8 cellular contexts compared by ENCODE assay signal in the genomic region with DNA sequence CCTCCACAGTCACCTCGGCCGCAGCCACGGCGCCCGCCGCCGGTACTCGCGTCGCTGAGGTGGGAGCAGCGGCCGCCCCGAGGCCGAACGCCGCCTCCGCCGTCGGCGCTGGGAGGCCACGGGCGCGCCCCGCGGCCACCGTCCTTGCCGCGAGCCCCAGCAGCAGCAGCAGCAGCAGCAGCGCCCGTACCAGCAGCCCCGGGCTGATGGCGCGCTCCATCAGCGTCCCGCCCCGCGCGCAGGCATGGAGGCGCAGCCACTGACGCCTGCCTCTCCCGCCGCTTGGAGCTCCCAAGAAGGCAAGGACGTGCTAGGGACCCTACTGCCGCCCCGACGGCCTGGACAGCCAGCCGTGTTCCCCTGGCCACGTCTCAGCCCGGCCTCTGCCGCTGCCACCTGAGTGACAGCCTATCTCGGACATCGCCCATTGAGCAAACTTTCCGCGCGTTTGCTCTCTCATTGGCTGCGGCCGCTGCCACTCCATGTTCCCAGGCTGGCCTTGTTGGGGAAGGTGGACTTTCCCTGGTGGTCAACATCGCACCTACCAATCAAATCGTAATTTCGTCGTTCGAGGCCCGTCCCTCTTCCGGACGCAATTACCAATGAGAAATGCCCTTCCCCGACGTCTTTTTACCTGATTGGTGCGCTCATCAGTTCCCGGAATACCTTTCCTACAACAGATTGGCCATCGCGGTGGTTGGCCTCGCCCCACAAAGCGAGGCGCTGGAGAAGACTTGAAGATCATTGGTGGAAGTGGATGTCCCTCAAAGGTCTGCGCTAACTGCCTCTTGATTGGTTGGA. TPM values are rescaled to one million over a fixed set of nuclear protein-coding genes. Genes with fewer than 3 reads are reported as not detected.
A peak's percentile ranks its signal among the peaks of the same experiment; 100 is the strongest.
DNase-seq lines count a peak whose midpoint lies in the region; ATAC-seq and TF ChIP-seq lines count a peak whose summit lies in the region.

Gene EIF2AK3, minus strand, starts transcription at position 410 of the 801 bp plus-strand sequence. Its CDS starts 190 bp downstream, at position 220.

- peak within 1 kb of the TSS; percentile 99 for H3K4me2 ChIP-seq in smooth muscle cell

- H4K20me1 ChIP-seq in smooth muscle cell (ENCODE audit: low read depth), result peaks cover 46% of the 10 kb centered on the region

- H3K36me3 Mint-ChIP-seq in WTC11, result no peaks in the 10 kb centered on the region

- peaks cover 47% of the 10 kb centered on the region for H3K79me2 ChIP-seq in smooth muscle cell (ENCODE audit: low read depth)

- H3K27me3 ChIP-seq in AG04450 (ENCODE audit: control insufficient read depth, insufficient read depth, low read length) (no peaks in the 10 kb centered on the region), smooth muscle cell (ENCODE audit: low read depth) (no peaks in the 10 kb centered on the region)

- CTCF ChIA-PET in AG04450 (lab: Charles Lee), result interaction anchor here (1.0 to 2.2 kb wide), 2 partner anchors 42 to 45 kb away, joined by 3 to 7 read pairs; no protein-coding TSS in a partner anchor
- CTCF ChIA-PET in WTC11 (lab: Charles Lee), result interaction anchor here (0.7 to 2.4 kb wide), 3 partner anchors 42 to 567 kb away, joined by 3 to 5 read pairs (median 4); no protein-coding TSS in a partner anchor

- H3K27ac ChIP-seq in AG04450 (ENCODE audit: low read depth, low read length), result peak within 1 kb of the TSS; percentile 100
- H3K27ac ChIP-seq in smooth muscle cell (ENCODE audit: low read depth), result peak within 1 kb of the TSS; percentile 98

- peak within 1 kb of the TSS; percentile 94 for H3K4me3 Mint-ChIP-seq in WTC11

- H3K9me3 ChIP-seq in AG04450 (ENCODE audit: control insufficient read depth, insufficient read depth, low read length), result no peaks in the 10 kb centered on the region; the same call in 1 of the 2 replicates
- H3K9me3 ChIP-seq in smooth muscle cell (replicated peaks; ENCODE audit: low read depth), result no peaks in the 10 kb centered on the region

- H3K9me3 Mint-ChIP-seq in WTC11, result no peaks in the 10 kb centered on the region

- POLR2A ChIA-PET in AG04450 (lab: Yijun Ruan, JAX), result interaction anchor here (0.6 to 1.7 kb wide), 6 partner anchors 20 to 457 kb away, joined by 3 to 5 read pairs (median 4); partner anchors contain the start of gene THNSL2
- POLR2A ChIA-PET in WTC11 (lab: Charles Lee), result interaction anchor here (1.0 to 1.6 kb wide), 3 partner anchors 32 to 124 kb away, joined by 3 to 5 read pairs (median 3); no protein-coding TSS in a partner anchor

- no peaks in the 10 kb centered on the region for H3K36me3 ChIP-seq in smooth muscle cell (ENCODE audit: low read depth)

- WGBS in smooth muscle cell (ENCODE audit: low lambda C conversion rate), result under 1% methylated on average over 73 of the region's 75 CpGs

- no peaks in the 10 kb centered on the region for H3K27me3 Mint-ChIP-seq in WTC11 (ENCODE audit: low read depth)

- TF ChIP-seq CTCF in AG04450 (IDR thresholded peaks at IDR 0.05; ENCODE audit: low read depth, low read length) (no peak), WTC11 (IDR thresholded peaks at IDR 0.05) (no peak), cardiac fibroblast (IDR thresholded peaks at IDR 0.05; ENCODE audit: low read depth, low read length) (no peak), smooth muscle cell (IDR thresholded peaks at IDR 0.05; ENCODE audit: borderline replicate concordance, insufficient read depth, poor library complexity, severe bottlenecking) (no peak)

- peak within 1 kb of the TSS; percentile 95 for H3K9ac ChIP-seq in smooth muscle cell (ENCODE audit: low read depth)

- peaks cover 9% of the 10 kb centered on the region for H3F3A ChIP-seq in smooth muscle cell (ENCODE audit: low read depth)

- no peak within 1 kb of the TSS for H2AFZ ChIP-seq in smooth muscle cell (ENCODE audit: low read depth)

- DNase-seq in AG04450 (ENCODE audit: low read depth, low spot score), result peak; percentile 100
- DNase-seq in NCI-H226, result peak; percentile 100
- peak; percentile 98 for DNase-seq in WTC11 (ENCODE audit: low spot score)
- peak; percentile 100 for DNase-seq in cardiac fibroblast (ENCODE audit: low read depth in 2 of 2)
- DNase-seq in iPS-NIHi7 (ENCODE audit: extremely low spot score), result peak; percentile 94
- DNase-seq in smooth muscle cell (lab: John Stamatoyannopoulos, UW; ENCODE audit: unreplicated experiment), result peak; percentile 92

- peaks cover 46% of the 10 kb centered on the region for H3K4me1 Mint-ChIP-seq in WTC11

- peak; percentile 89 for ATAC-seq in GM18909 (IDR thresholded peaks at IDR 0.05; ENCODE audit: poor library complexity, unreplicated experiment)
- peak; percentile 87 for ATAC-seq in HG03175 (IDR thresholded peaks at IDR 0.05; ENCODE audit: unreplicated experiment)
- peak; percentile 88 for ATAC-seq in WTC11

- peak within 1 kb of the TSS; percentile 97 for H3K27ac Mint-ChIP-seq in WTC11

- H3K4me3 ChIP-seq in AG04450 (ENCODE audit: low read depth, low read length) (peak within 1 kb of the TSS; percentile 99), cardiac fibroblast (replicated peaks in 1 of 2; ENCODE audit: low read depth in 2 of 2, low read length in 2 of 2) (peak within 1 kb of the TSS; percentile 92 to 95), smooth muscle cell (peak within 1 kb of the TSS; percentile 76)

- peaks cover 27% of the 10 kb centered on the region for H3K4me1 ChIP-seq in smooth muscle cell (ENCODE audit: low read depth)

TF ChIP-seq in WTC11, 78 proteins besides CTCF, POLR2A, EP300 and RAD21 (continues in another document):
- TF ChIP-seq MAX (CRISPR knock-in tag; IDR thresholded peaks at IDR 0.05), result peak; percentile 26; the same call in 1 of the 2 replicates
- no peak; the same call in 1 of the 2 replicates for TF ChIP-seq ZNF219 (CRISPR knock-in tag; IDR thresholded peaks at IDR 0.05; ENCODE audit: borderline replicate concordance)
- TF ChIP-seq ZNF671 (CRISPR knock-in tag; IDR thresholded peaks at IDR 0.05), result no peak
- no peak for TF ChIP-seq MLX (CRISPR knock-in tag; IDR thresholded peaks at IDR 0.05)
- no peak for TF ChIP-seq ZNF232 (CRISPR knock-in tag; IDR thresholded peaks at IDR 0.05)
- peak; percentile 96 for TF ChIP-seq NFYB (CRISPR knock-in tag; conservative IDR thresholded peaks at IDR 0.05; ENCODE audit: low read depth)
- no peak for TF ChIP-seq SOX15 (CRISPR knock-in tag; IDR thresholded peaks at IDR 0.05)
- TF ChIP-seq ZNF263 (CRISPR knock-in tag; IDR thresholded peaks at IDR 0.05; ENCODE audit: low read depth), result no peak
- no peak for TF ChIP-seq MXD4 (CRISPR knock-in tag; IDR thresholded peaks at IDR 0.05; ENCODE audit: borderline replicate concordance)
- TF ChIP-seq SP1 (CRISPR knock-in tag; conservative IDR thresholded peaks at IDR 0.05), result peak; percentile 82; the same call in 1 of the 2 replicates
- TF ChIP-seq, protein P1, sequence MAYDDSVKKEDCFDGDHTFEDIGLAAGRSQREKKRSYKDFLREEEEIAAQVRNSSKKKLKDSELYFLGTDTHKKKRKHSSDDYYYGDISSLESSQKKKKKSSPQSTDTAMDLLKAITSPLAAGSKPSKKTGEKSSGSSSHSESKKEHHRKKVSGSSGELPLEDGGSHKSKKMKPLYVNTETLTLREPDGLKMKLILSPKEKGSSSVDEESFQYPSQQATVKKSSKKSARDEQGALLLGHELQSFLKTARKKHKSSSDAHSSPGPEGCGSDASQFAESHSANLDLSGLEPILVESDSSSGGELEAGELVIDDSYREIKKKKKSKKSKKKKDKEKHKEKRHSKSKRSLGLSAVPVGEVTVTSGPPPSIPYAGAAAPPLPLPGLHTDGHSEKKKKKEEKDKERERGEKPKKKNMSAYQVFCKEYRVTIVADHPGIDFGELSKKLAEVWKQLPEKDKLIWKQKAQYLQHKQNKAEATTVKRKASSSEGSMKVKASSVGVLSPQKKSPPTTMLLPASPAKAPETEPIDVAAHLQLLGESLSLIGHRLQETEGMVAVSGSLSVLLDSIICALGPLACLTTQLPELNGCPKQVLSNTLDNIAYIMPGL (CRISPR knock-in tag; IDR thresholded peaks at IDR 0.05), result peak; percentile 61
- TF ChIP-seq TP53 (CRISPR knock-in tag; IDR thresholded peaks at IDR 0.05), result no peak
- TF ChIP-seq TCF7 (CRISPR knock-in tag; IDR thresholded peaks at IDR 0.05; ENCODE audit: low read depth), result no peak
- TF ChIP-seq, protein P2, sequence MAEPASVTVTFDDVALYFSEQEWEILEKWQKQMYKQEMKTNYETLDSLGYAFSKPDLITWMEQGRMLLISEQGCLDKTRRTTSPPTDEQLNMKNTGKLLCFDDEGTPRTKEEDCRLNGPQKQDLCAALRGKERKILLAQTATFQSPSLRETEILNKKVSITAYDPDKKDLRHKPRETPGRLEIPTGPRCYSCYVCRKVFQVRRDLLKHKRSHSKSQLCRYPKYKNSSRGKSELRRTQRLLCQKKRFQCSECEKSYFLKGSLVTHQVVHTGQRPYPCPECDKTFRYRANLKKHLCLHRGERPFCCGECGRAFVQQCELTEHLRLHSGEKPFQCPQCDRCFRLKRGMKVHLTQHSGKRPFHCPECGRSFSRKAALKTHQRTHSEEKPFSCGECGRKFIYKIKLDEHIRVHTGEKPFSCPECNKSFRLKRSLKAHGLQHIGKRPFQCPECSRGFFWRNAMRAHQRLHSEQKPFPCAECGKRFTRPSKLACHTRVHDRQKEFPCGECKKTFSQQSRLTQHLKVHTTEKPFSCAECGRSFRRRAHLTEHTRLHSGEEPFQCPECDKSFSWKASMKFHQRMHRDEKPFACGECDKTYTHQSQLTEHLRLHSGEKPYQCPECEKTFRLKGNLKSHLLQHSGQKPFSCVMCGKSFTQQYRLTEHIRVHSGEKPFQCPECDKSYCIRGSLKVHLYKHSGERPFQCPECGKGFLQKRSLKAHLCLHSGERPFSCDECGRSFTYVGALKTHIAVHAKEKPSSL (CRISPR knock-in tag; conservative IDR thresholded peaks at IDR 0.05), result no peak
- peak; percentile 78 for TF ChIP-seq CREM (CRISPR knock-in tag; IDR thresholded peaks at IDR 0.05)

RNA-seq across cellular contexts. Expression of gene EIF2AK3, which starts in this region (rescaled TPM):
- polyA plus RNA-seq in AG04450 (2011; rRNA removed) (11.2 and 16.3 TPM in 2 replicates), smooth muscle cell (16.2 and 18.0 TPM in 2 replicates)
- 11.3 and 18.1 TPM in 2 replicates for polyA minus RNA-seq in AG04450 (2011; rRNA and poly(A)+ RNA removed)
- total RNA-seq in WTC11 (2021) (14.6 to 20.8 TPM (median 16.3 TPM) in 3 replicates), smooth muscle cell (53.4 and 61.6 TPM in 2 replicates)

Comparison
In these comparisons a context has a peak if more than half of its experiments do, and no peak if none do; other contexts are left out.
1. Peak in every context shown above with its lines: DNase-seq, ATAC-seq, H3K4me3 ChIP-seq and H3K27ac ChIP-seq.